ENCODE assay signal across 17 cellular contexts in the genomic region with DNA sequence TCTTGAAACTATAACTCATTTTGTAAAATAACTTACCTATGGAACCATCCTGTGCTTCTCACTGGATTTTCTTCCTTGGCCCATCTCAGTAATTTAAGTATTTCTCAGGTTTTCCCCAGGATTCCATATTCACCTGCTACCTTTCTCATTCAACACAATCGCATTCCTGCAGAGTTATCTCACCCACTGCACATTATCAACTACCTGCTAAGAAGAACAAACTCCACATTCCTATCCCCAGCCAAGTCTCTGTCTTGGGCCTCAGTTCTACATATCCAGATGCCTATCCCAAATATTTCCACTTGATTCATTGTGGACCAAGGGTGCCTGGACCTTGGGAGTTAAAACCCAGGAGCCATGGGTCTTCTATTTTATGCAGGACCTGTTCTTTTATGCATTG.
"Had no signal": no experiment of that assay in that cellular context is flagged by ENCODE, and none has a peak within 500 bp of the region (broad histone marks: within the 10 kb centered on the region; RNA-seq: fewer than 3 reads in every experiment).

No MANE protein-coding gene starts in this region.

- DNase-seq: activated CD4-positive, alpha-beta memory T cell treated with anti-CD3 and anti-CD28 coated beads for 36 hours; activated CD4-positive, alpha-beta T cell treated with anti-CD3 and anti-CD28 coated beads for 36 hours; activated CD8-positive, alpha-beta memory T cell treated with anti-CD3 and anti-CD28 coated beads, Interleukin-2, amount 10 ng/mL, durations not matched to agents 7 days and 5 days; activated naive CD4-positive, alpha-beta T cell treated with anti-CD3 and anti-CD28 coated beads, Interleukin-2, amount 10 ng/mL, durations not matched to agents 7 days and 5 days; activated T-cell treated with anti-CD3 and anti-CD28 coated beads, Interleukin-2, amount 50 U/mL, for 1 hour; nucleus accumbens; right cardiac atrium; stimulated activated CD4-positive, alpha-beta T cell treated with anti-CD3 and anti-CD28 coated beads, Interleukin-15, amount 100 ng/mL, for 24 hours; stimulated activated CD4-positive, alpha-beta T cell treated with anti-CD3 and anti-CD28 coated beads, Interleukin-4, amount 100 ng/mL, for 24 hours; stimulated activated naive CD8-positive, alpha-beta T cell treated with anti-CD3 and anti-CD28 coated beads, Interleukin-15, Interleukin-2, amounts not matched to agents 100 U/mL and 50 U/mL, for 24 hours; transverse colon had no signal

- H3K4me3 Mint-ChIP-seq: activated CD4-positive, alpha-beta memory T cell treated with anti-CD3 and anti-CD28 coated beads for 36 hours; activated CD4-positive, alpha-beta T cell treated with anti-CD3 and anti-CD28 coated beads for 36 hours; activated CD8-positive, alpha-beta memory T cell treated with anti-CD3 and anti-CD28 coated beads, Interleukin-2, amount 10 ng/mL, durations not matched to agents 7 days and 5 days; activated naive CD4-positive, alpha-beta T cell treated with anti-CD3 and anti-CD28 coated beads, Interleukin-2, amount 10 ng/mL, durations not matched to agents 7 days and 5 days; nephron had no signal

- H3K36me3 ChIP-seq: cardiac muscle cell, gastroesophageal sphincter, transverse colon, WERI-Rb-1 had no signal

- H3K27me3 Mint-ChIP-seq: activated naive CD4-positive, alpha-beta T cell treated with anti-CD3 and anti-CD28 coated beads, Interleukin-2, amount 10 ng/mL, durations not matched to agents 7 days and 5 days had no signal

- ATAC-seq: activated CD4-positive, alpha-beta T cell treated with anti-CD3 and anti-CD28 coated beads for 36 hours; activated CD8-positive, alpha-beta memory T cell treated with anti-CD3 and anti-CD28 coated beads, Interleukin-2, amount 10 ng/mL, durations not matched to agents 7 days and 5 days; gastroesophageal sphincter; right cardiac atrium; stimulated activated naive CD8-positive, alpha-beta T cell treated with anti-CD3 and anti-CD28 coated beads, Interleukin-15, Interleukin-2, amounts not matched to agents 100 U/mL and 50 U/mL, for 24 hours had no signal

- H3K27me3 ChIP-seq: cardiac muscle cell, gastroesophageal sphincter, transverse colon had no signal

- FAIRE-seq: endometrium had no signal

- H3K9me3 Mint-ChIP-seq: activated CD4-positive, alpha-beta memory T cell treated with anti-CD3 and anti-CD28 coated beads for 36 hours; activated naive CD4-positive, alpha-beta T cell treated with anti-CD3 and anti-CD28 coated beads, Interleukin-2, amount 10 ng/mL, durations not matched to agents 7 days and 5 days; nephron had no signal

- H3K27ac Mint-ChIP-seq: activated CD4-positive, alpha-beta memory T cell treated with anti-CD3 and anti-CD28 coated beads for 36 hours; activated CD4-positive, alpha-beta T cell treated with anti-CD3 and anti-CD28 coated beads for 36 hours; activated CD8-positive, alpha-beta memory T cell treated with anti-CD3 and anti-CD28 coated beads, Interleukin-2, amount 10 ng/mL, durations not matched to agents 7 days and 5 days; activated naive CD4-positive, alpha-beta T cell treated with anti-CD3 and anti-CD28 coated beads, Interleukin-2, amount 10 ng/mL, durations not matched to agents 7 days and 5 days; nephron had no signal

- H3K9me3 ChIP-seq: gastroesophageal sphincter, transverse colon had no signal

- H3K4me1 ChIP-seq: gastroesophageal sphincter, transverse colon had no signal

- H3K36me3 Mint-ChIP-seq: activated CD4-positive, alpha-beta memory T cell treated with anti-CD3 and anti-CD28 coated beads for 36 hours; activated CD8-positive, alpha-beta memory T cell treated with anti-CD3 and anti-CD28 coated beads, Interleukin-2, amount 10 ng/mL, durations not matched to agents 7 days and 5 days; activated naive CD4-positive, alpha-beta T cell treated with anti-CD3 and anti-CD28 coated beads, Interleukin-2, amount 10 ng/mL, durations not matched to agents 7 days and 5 days had no signal

- H3K4me1 Mint-ChIP-seq: activated CD4-positive, alpha-beta T cell treated with anti-CD3 and anti-CD28 coated beads for 36 hours; activated naive CD4-positive, alpha-beta T cell treated with anti-CD3 and anti-CD28 coated beads, Interleukin-2, amount 10 ng/mL, durations not matched to agents 7 days and 5 days; nephron had no signal

- H3K4me3 ChIP-seq: cardiac muscle cell, gastroesophageal sphincter, skin epidermis, transverse colon had no signal

- H3K27ac ChIP-seq: cardiac muscle cell, gastroesophageal sphincter, skin epidermis, transverse colon, WERI-Rb-1 had no signal
